ENCODE assay signal across 22 cellular contexts in genomic region chr15:39588531-39589192, GRCh38. TPM values are rescaled to one million over a fixed set of nuclear protein-coding genes. Genes with fewer than 3 reads are reported as not detected.
DNase-seq lines count a peak whose midpoint lies in the region; ATAC-seq, FAIRE-seq and TF ChIP-seq lines count a peak whose summit lies in the region.
"Had no signal": no experiment of that assay in that cellular context is flagged by ENCODE, and none has a peak within 500 bp of the region (broad histone marks: within the 10 kb centered on the region; RNA-seq: fewer than 3 reads in every experiment).

No MANE protein-coding gene starts in this region.

- TF ChIP-seq CTCF in AG04449 (IDR thresholded peaks at IDR 0.05; ENCODE audit: insufficient read depth, low read length, missing control alignments) (no peak), endothelial cell of umbilical vein (IDR thresholded peaks at IDR 0.05; ENCODE audit: extremely low read depth in 1 of 2, insufficient read depth in 1 of 2, low read depth in 1 of 2, low read length in 2 of 2) (no peak), keratinocyte (optimal IDR thresholded peaks at IDR 0.05 in 1 of 3, IDR thresholded peaks at IDR 0.05 in 1 of 3, conservative IDR thresholded peaks at IDR 0.05 in 1 of 3; ENCODE audit: extremely low read depth in 1 of 3, insufficient read depth in 2 of 3, low read length in 3 of 3) (no peak)

- peak overlapping the region; percentile 99 for H3K9ac ChIP-seq in endothelial cell of umbilical vein (replicated peaks; ENCODE audit: extremely low read depth, insufficient read depth, low read length)
- no peak overlapping the region for H3K9ac ChIP-seq in keratinocyte (ENCODE audit: control insufficient read depth, extremely low read depth, insufficient read depth, low read length)

- H3K4me2 ChIP-seq in endothelial cell of umbilical vein (ENCODE audit: insufficient read depth, low read length), result peak overlapping the region; percentile 6
- H3K4me2 ChIP-seq in keratinocyte (ENCODE audit: control insufficient read depth, extremely low read depth, insufficient read depth, low read depth, low read length), result no peak overlapping the region

- H4K20me1 ChIP-seq in endothelial cell of umbilical vein (replicated peaks; ENCODE audit: control insufficient read depth, extremely low read depth, insufficient read depth, low read length) (peaks cover 2% of the 10 kb centered on the region), keratinocyte (ENCODE audit: control insufficient read depth, extremely low read depth, insufficient read depth, low read length) (peaks cover 70% of the 10 kb centered on the region)

- TF ChIP-seq POLR2A in endothelial cell of umbilical vein (IDR thresholded peaks at IDR 0.05; ENCODE audit: low read depth, low read length), result peak; percentile 80

- H3K36me3 ChIP-seq in endothelial cell of umbilical vein (ENCODE audit: control insufficient read depth in 2 of 2, extremely low read depth in 1 of 2, insufficient read depth in 2 of 2, low read length in 2 of 2) (peaks cover 69 to 94% of the 10 kb centered on the region in 2 experiments), keratinocyte (ENCODE audit: control insufficient read depth in 2 of 2, extremely low read depth in 1 of 2, insufficient read depth in 2 of 2, low read length in 2 of 2) (peaks cover 46 to 78% of the 10 kb centered on the region in 2 experiments)

- intact Hi-C loops in endothelial cell of umbilical vein (cut with micrococcal nuclease), result no loop called here

- peaks cover 43% of the 10 kb centered on the region for H3K79me2 ChIP-seq in endothelial cell of umbilical vein (ENCODE audit: control insufficient read depth, insufficient read depth, low read length)
- peaks cover 5% of the 10 kb centered on the region for H3K79me2 ChIP-seq in keratinocyte (ENCODE audit: control insufficient read depth, insufficient read depth, low read length)

- ATAC-seq in GM19467 (IDR thresholded peaks at IDR 0.05; ENCODE audit: unreplicated experiment), result no peak
- ATAC-seq: CD8-positive, alpha-beta T cell; left cardiac atrium; stimulated activated effector memory CD8-positive, alpha-beta T cell treated with anti-CD3 and anti-CD28 coated beads, Interleukin-12 subunit alpha, Interleukin-12 subunit beta, amount 100 ng/mL, for 72 hours had no signal

- H3K27ac ChIP-seq in endothelial cell of umbilical vein (ENCODE audit: insufficient read depth, low read depth, low read length), result no peak overlapping the region
- H3K27ac ChIP-seq in keratinocyte (ENCODE audit: control insufficient read depth, insufficient read depth, low read length), result no peak overlapping the region
- H3K27ac ChIP-seq: Peyer's patch had no signal

- H3K27me3 ChIP-seq in endothelial cell of umbilical vein (ENCODE audit: control insufficient read depth in 2 of 2, insufficient read depth in 2 of 2, low read length in 2 of 2), result no peaks in the 10 kb centered on the region
- no peaks in the 10 kb centered on the region for H3K27me3 ChIP-seq in keratinocyte (ENCODE audit: control insufficient read depth, extremely low read depth, insufficient read depth, low read length)
- H3K27me3 ChIP-seq: MG63, Peyer's patch, tibial nerve had no signal

- TSS peak; percentile 0 for BruUV-seq in endothelial cell of umbilical vein (replicated peaks; lab: Mats Ljungman, UMichigan)

- H3K9me1 ChIP-seq in endothelial cell of umbilical vein (replicated peaks; ENCODE audit: control insufficient read depth, extremely low read depth, insufficient read depth, low read length), result no peaks in the 10 kb centered on the region
- no peaks in the 10 kb centered on the region for H3K9me1 ChIP-seq in keratinocyte (ENCODE audit: control insufficient read depth, extremely low read depth, insufficient read depth, low read length)

- dilution Hi-C loops in endothelial cell of umbilical vein (cut with MboI; ENCODE audit: extremely low pct_ligation_motif_present, low sequenced_read_pairs), result no loop called here
- dilution Hi-C loops in keratinocyte (cut with MboI; ENCODE audit: extremely low pct_ligation_motif_present, low sequenced_read_pairs), result no loop called here

- DNase-seq in AG04449 (ENCODE audit: low read depth, low spot score), result peak; percentile 28
- DNase-seq in LHCN-M2 (ENCODE audit: low read depth), result peak; percentile 59
- DNase-seq in endothelial cell of umbilical vein (ENCODE audit: low read depth, low spot score), result peak; percentile 66
- peak; percentile 41 for DNase-seq in keratinocyte (ENCODE audit: low read depth, low spot score)
- DNase-seq in RPMI8226, result no peak
- no peak for DNase-seq in ecto neural progenitor cell (ENCODE audit: low spot score)
- DNase-seq in NCI-H524 (lab: John Stamatoyannopoulos, UW), result no peak
- DNase-seq: activated naive CD4-positive, alpha-beta T cell treated with anti-CD3 and anti-CD28 coated beads for 36 hours; activated T-cell treated with anti-CD3 and anti-CD28 coated beads for 4 hours; aorta; CD8-positive, alpha-beta T cell; DMS79 treated with DMSO at 0.1 percent for 48 hours; H7; left cardiac atrium; MG63; midbrain; Peyer's patch had no signal

- H3K9me3 ChIP-seq in endothelial cell of umbilical vein (replicated peaks; ENCODE audit: control insufficient read depth, insufficient read depth, low read length), result no peaks in the 10 kb centered on the region
- no peaks in the 10 kb centered on the region for H3K9me3 ChIP-seq in keratinocyte (ENCODE audit: control insufficient read depth, low read depth, low read length)
- H3K9me3 ChIP-seq: MG63, Peyer's patch, tibial nerve had no signal

- CTCF ChIA-PET in AG04449 (lab: Yijun Ruan, JAX), result interaction anchor here (1.2 kb wide), 1 partner anchor 8 kb away, joined by 3 read pairs; the partner anchor contains the start of gene THBS1
- CTCF ChIA-PET in endothelial cell of umbilical vein (lab: Charles Lee), result interaction anchor here (1.8 kb wide), 1 partner anchor 168 kb away, joined by 6 read pairs; no protein-coding TSS in a partner anchor

- H3K4me3 ChIP-seq in AG04449 (ENCODE audit: low read depth, low read length) (peak overlapping the region; percentile 34), endothelial cell of umbilical vein (replicated peaks in 1 of 3; ENCODE audit: insufficient read depth in 1 of 3, low read depth in 1 of 3, low read length in 3 of 3) (peak overlapping the region in 2 of 3 experiments; percentile 97 to 98), keratinocyte (ENCODE audit: control insufficient read depth in 2 of 3, extremely low read depth in 1 of 3, insufficient read depth in 2 of 3, low read depth in 1 of 3, low read length in 3 of 3) (no peak overlapping the region)
- H3K4me3 ChIP-seq: MG63, Peyer's patch had no signal

- POLR2A ChIA-PET in AG04449 (lab: Yijun Ruan, JAX), result interaction anchor here (0.9 to 3.7 kb wide), 8 partner anchors 9 to 443 kb away, joined by 3 to 25 read pairs (median 3); no protein-coding TSS in a partner anchor
- POLR2A ChIA-PET in endothelial cell of umbilical vein (lab: Charles Lee), result interaction anchor here (1.2 to 9.9 kb wide), 2 partner anchors 459 to 595 kb away, joined by 3 to 118 read pairs; no protein-coding TSS in a partner anchor

- H3K4me1 ChIP-seq in endothelial cell of umbilical vein (ENCODE audit: control insufficient read depth, extremely low read depth, insufficient read depth, low read length) (peaks cover 19% of the 10 kb centered on the region), keratinocyte (ENCODE audit: control insufficient read depth, extremely low read depth, insufficient read depth, low read length) (peaks cover 6% of the 10 kb centered on the region)

- H2AFZ ChIP-seq in endothelial cell of umbilical vein (ENCODE audit: low read depth, low read length) (no peak overlapping the region), keratinocyte (ENCODE audit: control insufficient read depth, low read length) (no peak overlapping the region)

- FAIRE-seq in endothelial cell of umbilical vein (lab: Jason Lieb, UNC), result no peak
- FAIRE-seq in keratinocyte (lab: Jason Lieb, UNC), result peak; percentile 63
- FAIRE-seq: A204.1, colon had no signal

TF ChIP-seq in endothelial cell of umbilical vein, 7 proteins besides CTCF, POLR2A, EP300 and RAD21:
- TF ChIP-seq POLR2AphosphoS5 (IDR thresholded peaks at IDR 0.05; ENCODE audit: insufficient read depth, low read depth, low read length), result peak; percentile 85
- TF ChIP-seq EZH2 (IDR thresholded peaks at IDR 0.05; ENCODE audit: borderline replicate concordance, low read depth, low read length, severe bottlenecking), result no peak

RNA-seq across cellular contexts. Expression of gene THBS1, which starts 7.8 kb away (rescaled TPM):
- 2,731 and 2,850 TPM in 2 replicates for total RNA-seq in LHCN-M2 (2014; rRNA removed)
- polyA plus RNA-seq in LHCN-M2 (2012), result 2,014 TPM
- total RNA-seq in endothelial cell of umbilical vein, result 8,837 and 8,883 TPM in 2 replicates
- 6,148 and 6,293 TPM in 2 replicates for polyA plus RNA-seq in endothelial cell of umbilical vein
- 2,202 and 2,655 TPM in 2 replicates for polyA plus RNA-seq in endothelial cell of umbilical vein (2011; cell fraction: cytosol; rRNA removed)
- 17,201 and 26,660 TPM in 2 replicates for polyA plus RNA-seq in endothelial cell of umbilical vein (2011; cell fraction: nucleus; rRNA removed)
- polyA plus RNA-seq in endothelial cell of umbilical vein (2012), result 3,629 and 3,767 TPM in 2 replicates
- polyA minus RNA-seq in endothelial cell of umbilical vein, result 17,988 and 18,091 TPM in 2 replicates
- 7.8 TPM for polyA minus RNA-seq in endothelial cell of umbilical vein (2011; cell fraction: cytosol; rRNA and poly(A)+ RNA removed)
- 23,649 and 24,248 TPM in 2 replicates for polyA minus RNA-seq in endothelial cell of umbilical vein (2011; cell fraction: nucleus; rRNA and poly(A)+ RNA removed)
- polyA plus RNA-seq in keratinocyte, result 585 to 1,976 TPM (median 789 TPM) in 3 replicates
- 224 TPM for polyA plus RNA-seq in keratinocyte (2011; ENCODE audit: low read depth)
- polyA plus RNA-seq in keratinocyte (2011; cell fraction: cytosol; rRNA removed), result 250 and 267 TPM in 2 replicates
- polyA plus RNA-seq in keratinocyte (2011; cell fraction: nucleus; rRNA removed), result 2,729 and 2,799 TPM in 2 replicates
- polyA plus RNA-seq in keratinocyte (2012; ENCODE audit: low replicate concordance), result 152 and 2,223 TPM in 2 replicates
- 2,799 to 14,102 TPM (median 5,100 TPM) in 3 replicates for polyA minus RNA-seq in keratinocyte
- polyA minus RNA-seq in keratinocyte (2011; cell fraction: cytosol; rRNA and poly(A)+ RNA removed), result 2,733 TPM
- polyA minus RNA-seq in keratinocyte (2011; cell fraction: nucleus; rRNA and poly(A)+ RNA removed), result 7,793 and 10,292 TPM in 2 replicates

Comparison
In these comparisons a context has a peak if more than half of its experiments do, and no peak if none do; other contexts are left out.
1. DNase-seq: peak in AG04449 (single experiment), LHCN-M2 (single experiment), endothelial cell of umbilical vein (single experiment) and keratinocyte (single experiment); none in RPMI8226 (single experiment), ecto neural progenitor cell (single experiment) and NCI-H524 (0 of 2).
2. H3K4me3 ChIP-seq: peak in AG04449 (single experiment) and endothelial cell of umbilical vein (2 of 3); none in keratinocyte (0 of 3).